ENCODE assay signal across 8 cellular contexts in the genomic region with DNA sequence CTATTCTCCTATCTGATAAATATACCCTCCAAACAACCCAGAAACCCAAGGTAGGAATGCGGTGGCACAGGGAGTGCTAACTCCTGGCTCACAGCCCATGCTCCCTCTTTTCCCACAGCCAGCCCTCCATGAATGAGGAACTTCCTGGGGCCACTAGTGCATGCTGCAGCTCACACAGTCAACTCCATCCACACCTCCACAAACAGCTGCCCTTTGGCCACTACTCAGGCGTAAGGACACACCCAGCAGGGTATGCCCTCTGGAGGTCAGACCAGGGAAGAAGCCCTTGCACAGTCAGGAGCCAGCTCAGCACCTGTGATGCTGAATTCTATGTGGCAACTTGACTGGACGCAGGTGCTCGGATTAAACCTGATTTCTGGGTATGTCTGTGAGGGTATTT.
DNase-seq lines count a peak whose midpoint lies in the region; ATAC-seq, FAIRE-seq and TF ChIP-seq lines count a peak whose summit lies in the region.

No MANE protein-coding gene starts in this region.

- peaks cover 0 to 3% (median 1%) of the 10 kb centered on the region in 3 donors for H3K27me3 Mint-ChIP-seq in CD14-positive monocyte (ENCODE audit: low read depth in 3 of 3)

- no peak overlapping the region for H3K4me3 Mint-ChIP-seq in CD14-positive monocyte

- FAIRE-seq in RCC 7860 (lab: Jason Lieb, UNC) (no peak), HTR-8/SVneo (lab: Jason Lieb, UNC) (no peak)

- intact Hi-C loops in CD14-positive monocyte (cut with micrococcal nuclease): loop anchor here in 1 of 2 donors (5.0 kb wide), 1 partner anchor 92 kb away; no protein-coding TSS in a partner anchor

- no peak overlapping the region for H3K27ac Mint-ChIP-seq in CD14-positive monocyte

- DNase-seq in CD14-positive monocyte (ENCODE audit: low spot score) (no peak), GM13976 (ENCODE audit: low spot score) (no peak), RCC 7860 (ENCODE audit: low spot score) (peak; percentile 66), kidney glomerular epithelial cell (lab: John Stamatoyannopoulos, UW) (peak; percentile 5), HTR-8/SVneo (ENCODE audit: insufficient read length, low spot score) (no peak), NCI-H524 (lab: John Stamatoyannopoulos, UW) (no peak)

- ATAC-seq in HG03108 (IDR thresholded peaks at IDR 0.05; ENCODE audit: unreplicated experiment) (no peak), HG03175 (IDR thresholded peaks at IDR 0.05; ENCODE audit: unreplicated experiment) (no peak)

- in situ Hi-C loops in GM13976 (cut with MboI; ENCODE audit: low sequenced_read_pairs, unreplicated experiment): no loop called here

- peaks cover under 1 to 10% (median 6%) of the 10 kb centered on the region in 7 donors for H3K9me3 Mint-ChIP-seq in CD14-positive monocyte

- peaks cover 17% of the 10 kb centered on the region for H3K4me1 Mint-ChIP-seq in CD14-positive monocyte

- peak; percentile 9 for TF ChIP-seq CTCF in CD14-positive monocyte (IDR thresholded peaks at IDR 0.05)
- TF ChIP-seq CTCF in GM13976 (IDR thresholded peaks at IDR 0.05; ENCODE audit: borderline replicate concordance, control extremely low read depth, extremely low read depth, insufficient read depth, missing control alignments): peak; percentile 20

- no peaks in the 10 kb centered on the region for H3K36me3 Mint-ChIP-seq in CD14-positive monocyte

Comparison
In these comparisons a context has a peak if more than half of its experiments do, and no peak if none do; other contexts are left out.
1. DNase-seq: peak in RCC 7860 (single experiment) and kidney glomerular epithelial cell (single experiment); none in CD14-positive monocyte (single experiment), GM13976 (single experiment), HTR-8/SVneo (single experiment) and NCI-H524 (0 of 2).